In genomic region chr5:137741718-137742117, GRCh38 we compare ENCODE assay signal across 1 cellular context.
A peak's percentile ranks its signal among the peaks of the same experiment; 100 is the strongest.
TF ChIP-seq lines count a peak whose summit lies in the region.

No MANE protein-coding gene starts in this region.

TF ChIP-seq in HepG2, 621 proteins besides CTCF, POLR2A, EP300 and RAD21 (continued from another document):
- TF ChIP-seq SOX13 (IDR thresholded peaks at IDR 0.05) (no peak), SOX13 (CRISPR knock-in tag; conservative IDR thresholded peaks at IDR 0.05 in 1 of 2, IDR thresholded peaks at IDR 0.05 in 1 of 2) (peak in 1 of 2 experiments; percentile 79; a peak in 2 of 4 replicates), ZNF17 (CRISPR knock-in tag; IDR thresholded peaks at IDR 0.05) (no peak), TEAD2 (CRISPR knock-in tag; IDR thresholded peaks at IDR 0.05) (no peak), MXD3 (CRISPR knock-in tag; IDR thresholded peaks at IDR 0.05) (no peak), ZBTB7B (CRISPR knock-in tag; IDR thresholded peaks at IDR 0.05) (no peak), ZNF441 (CRISPR knock-in tag; IDR thresholded peaks at IDR 0.05; ENCODE audit: borderline replicate concordance) (no peak), ZNF780A (CRISPR knock-in tag; IDR thresholded peaks at IDR 0.05) (no peak)
